8 cellular contexts compared by ENCODE assay signal in the genomic region with DNA sequence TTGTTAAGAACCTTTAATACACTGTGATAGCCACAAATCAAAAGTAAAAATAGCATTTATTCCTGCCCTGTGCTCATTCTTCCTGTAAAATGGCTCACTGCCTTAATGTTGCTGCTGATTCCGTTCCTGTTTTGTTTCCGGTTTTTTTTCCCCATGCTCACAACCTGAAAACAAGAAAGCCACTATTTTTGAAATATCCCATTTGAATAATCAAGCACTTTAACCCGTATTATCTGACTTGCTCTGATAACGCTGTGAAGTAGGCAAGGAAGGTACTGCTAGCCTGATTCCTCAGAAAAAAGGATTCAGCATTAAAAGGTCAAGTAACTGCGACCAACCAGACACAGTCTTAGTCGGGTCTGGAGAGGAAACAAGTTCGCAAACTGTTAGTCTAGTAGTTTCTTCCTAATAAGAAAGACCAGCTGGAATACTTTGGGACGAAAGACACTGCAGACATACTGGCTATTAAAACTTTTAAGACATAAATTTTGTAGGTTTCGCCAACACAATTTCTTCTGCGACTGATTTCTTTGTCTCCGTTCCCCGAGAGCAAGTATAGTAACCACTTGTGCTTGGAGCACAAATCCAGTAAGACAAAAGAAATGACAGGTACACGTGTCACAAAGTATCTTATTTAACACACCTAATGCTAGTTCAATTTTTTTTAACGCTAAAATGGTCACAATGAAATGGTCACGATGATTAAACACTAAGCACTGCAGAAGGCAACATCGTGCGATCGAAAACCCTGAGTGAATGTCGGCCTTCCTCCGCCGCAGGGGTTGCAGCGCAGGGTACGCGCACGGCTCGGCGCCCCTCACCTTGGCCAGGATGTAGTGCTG. TPM values are rescaled to one million over a fixed set of nuclear protein-coding genes. Genes with fewer than 3 reads are reported as not detected.
A peak's percentile ranks its signal among the peaks of the same experiment; 100 is the strongest.
DNase-seq lines count a peak whose midpoint lies in the region; ATAC-seq lines count a peak whose summit lies in the region.

No MANE protein-coding gene starts in this region.

- peaks cover 28% of the 10 kb centered on the region for H3K36me3 Mint-ChIP-seq in effector memory CD8-positive, alpha-beta T cell (ENCODE audit: insufficient read depth)

- H3K27me3 ChIP-seq in mononuclear cell (ENCODE audit: insufficient read depth, low read length) (no peaks in the 10 kb centered on the region), aorta (ENCODE audit: control insufficient read depth in 1 of 2, insufficient read depth in 2 of 2, low read length in 1 of 2) (no peaks in the 10 kb centered on the region)

- peaks cover 24 to 43% of the 10 kb centered on the region in 2 donors for H3K4me1 Mint-ChIP-seq in effector memory CD8-positive, alpha-beta T cell (ENCODE audit: low read depth in 2 of 2)

- WGBS in aorta, 2 donors: 0% methylated on average over 27 of the region's 27 CpGs

- peak; percentile 45 for DNase-seq in Caki2 (ENCODE audit: low read depth)
- DNase-seq in HuH-7.5 (ENCODE audit: low spot score): peak; percentile 7
- DNase-seq in SK-N-MC (ENCODE audit: low read depth, low spot score): peak; percentile 28
- peak in 2 of 3 experiments; percentile 4 to 16 for DNase-seq in effector memory CD8-positive, alpha-beta T cell
- DNase-seq in aorta: no peak
- DNase-seq in posterior cingulate gyrus: no peak

- in situ Hi-C loops in Caki2 (cut with HindIII; ENCODE audit: low pct_unique_long_range_greater_than_20kb, low sequenced_read_pairs): no loop called here

- H3K4me3 Mint-ChIP-seq in effector memory CD8-positive, alpha-beta T cell: peak overlapping the region; percentile 86 to 98

- H3K27ac Mint-ChIP-seq in effector memory CD8-positive, alpha-beta T cell: peak overlapping the region; percentile 99 to 100

- intact Hi-C loops in aorta (cut with DNase I): loop anchor here (1.0 to 2.0 kb wide), 2 partner anchors 190 to 191 kb away; a partner anchor contains a TSS
- intact Hi-C loops in posterior cingulate gyrus (cut with DNase I): loop anchor here (1.0 kb wide), 1 partner anchor 190 kb away; a partner anchor contains a TSS

- ATAC-seq in GM21360 (IDR thresholded peaks at IDR 0.05; ENCODE audit: unreplicated experiment) (peak; percentile 1), aorta (ENCODE audit: low FRiP score) (peak; percentile 12)
- ATAC-seq in effector memory CD8-positive, alpha-beta T cell (replicated peaks): no peak

- H3K27me3 Mint-ChIP-seq in effector memory CD8-positive, alpha-beta T cell: no peaks in the 10 kb centered on the region

- H3K9me3 Mint-ChIP-seq in effector memory CD8-positive, alpha-beta T cell: no peaks in the 10 kb centered on the region

- H3K36me3 ChIP-seq in SK-N-MC (ENCODE audit: insufficient read depth, low read length) (peaks cover 25% of the 10 kb centered on the region), aorta (ENCODE audit: control insufficient read depth in 1 of 2, insufficient read depth in 2 of 2, low read length in 1 of 2) (no peaks in the 10 kb centered on the region)

- H3K4me1 ChIP-seq in mononuclear cell (ENCODE audit: insufficient read depth, low read length) (peaks cover 17% of the 10 kb centered on the region), aorta (ENCODE audit: control insufficient read depth in 1 of 2, insufficient read depth in 2 of 2, low read length in 2 of 2) (peaks cover 0 to 2% of the 10 kb centered on the region in 2 donors)

- peak overlapping the region; percentile 88 for H3K9ac ChIP-seq in SK-N-MC (ENCODE audit: insufficient read length)

- no peaks in the 10 kb centered on the region for H3K9me3 ChIP-seq in SK-N-MC (ENCODE audit: low read depth, low read length)
- H3K9me3 ChIP-seq in mononuclear cell (ENCODE audit: low read depth, low read length): no peaks in the 10 kb centered on the region
- no peaks in the 10 kb centered on the region for H3K9me3 ChIP-seq in aorta (ENCODE audit: control insufficient read depth, low read length)

- peak overlapping the region; percentile 85 for H3K4me3 ChIP-seq in SK-N-MC
- peak overlapping the region; percentile 57 for H3K4me3 ChIP-seq in mononuclear cell (ENCODE audit: low read length)
- H3K4me3 ChIP-seq in aorta (ENCODE audit: low read length in 2 of 2): peak overlapping the region; percentile 29 to 68

- H3K27ac ChIP-seq in SK-N-MC: peak overlapping the region; percentile 97
- H3K27ac ChIP-seq in aorta (ENCODE audit: low read depth in 1 of 2, low read length in 2 of 2): peak overlapping the region; percentile 72 to 79

RNA-seq across cellular contexts. Expression of a gene that starts 0.8 kb away (rescaled TPM):
- total RNA-seq in Caki2 (2014; rRNA removed; shearing (Covaris generic); ENCODE audit: low replicate concordance): 15.5 and 23.4 TPM in 2 replicates
- total RNA-seq in mononuclear cell (13.7 TPM), aorta (10 to 100 TPM in 1 of 2 donors, 1 to 10 TPM in 1; 8.6 to 12.5 TPM)
- polyA plus RNA-seq in aorta: 1 to 10 TPM; 6.2 to 9.0 TPM

Comparison
In these comparisons a context has a peak if more than half of its experiments do, and no peak if none do; other contexts are left out.
1. DNase-seq: peak in Caki2 (single experiment), HuH-7.5 (single experiment), SK-N-MC (single experiment) and effector memory CD8-positive, alpha-beta T cell (2 of 3); none in aorta (0 of 2) and posterior cingulate gyrus (0 of 10).
2. Peak in every context shown above with its lines, with median percentiles within 50 percentile points of each other: H3K4me3 ChIP-seq.